ENCODE assay signal across 7 cellular contexts in the genomic region with DNA sequence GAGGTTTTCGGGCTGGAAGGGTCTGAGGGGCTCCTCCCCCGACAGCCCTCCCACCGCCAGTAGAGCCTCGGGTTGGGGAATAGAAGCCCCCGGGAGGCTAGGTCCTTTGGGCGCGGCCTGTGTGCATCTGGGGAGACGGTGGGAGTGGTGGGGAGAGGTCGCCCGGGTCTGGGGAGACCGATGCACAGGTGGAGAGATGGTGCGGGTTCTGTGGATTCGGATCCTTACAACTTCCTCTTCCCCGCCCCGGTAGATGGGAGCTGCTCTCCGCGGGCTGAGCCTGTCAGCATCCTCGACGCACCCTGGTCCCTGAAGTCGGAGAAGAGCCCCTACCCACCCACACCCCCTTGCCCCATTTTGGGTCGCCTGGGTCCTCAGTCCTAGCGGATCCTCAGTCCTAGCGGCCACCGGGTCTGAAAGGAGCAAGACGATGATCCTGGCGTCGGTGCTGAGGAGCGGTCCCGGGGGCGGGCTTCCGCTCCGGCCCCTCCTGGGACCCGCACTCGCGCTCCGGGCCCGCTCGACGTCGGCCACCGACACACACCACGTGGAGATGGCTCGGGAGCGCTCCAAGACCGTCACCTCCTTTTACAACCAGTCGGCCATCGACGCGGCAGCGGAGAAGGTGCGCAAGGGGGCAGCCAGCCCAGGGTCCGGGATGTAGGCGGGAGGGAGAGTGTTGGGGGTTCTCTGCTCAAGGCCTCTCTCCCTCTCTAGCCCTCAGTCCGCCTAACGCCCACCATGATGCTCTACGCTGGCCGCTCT. TPM values are rescaled to one million over a fixed set of nuclear protein-coding genes. Genes with fewer than 3 reads are reported as not detected.
DNase-seq lines count a peak whose midpoint lies in the region; ATAC-seq lines count a peak whose summit lies in the region.

No MANE protein-coding gene starts in this region.

- ATAC-seq in HG03342 (IDR thresholded peaks at IDR 0.05; ENCODE audit: unreplicated experiment) = no peak

- peak overlapping the region; percentile 85 for H3K4me3 ChIP-seq in HUES48 (ENCODE audit: low read depth, low read length)
- H3K4me3 ChIP-seq in iPS-18c (ENCODE audit: insufficient read depth, low read depth, low read length) = peak overlapping the region; percentile 93
- peak overlapping the region; percentile 77 to 86 for H3K4me3 ChIP-seq in stomach smooth muscle (ENCODE audit: low read length in 2 of 2)

- peaks cover 8% of the 10 kb centered on the region for H3K36me3 Mint-ChIP-seq in activated naive CD8-positive, alpha-beta T cell treated with anti-CD3 and anti-CD28 coated beads for 36 hours

- no peak overlapping the region for H3K27ac ChIP-seq in HUES48 (ENCODE audit: low read depth, low read length)
- peak overlapping the region; percentile 55 for H3K27ac ChIP-seq in stomach smooth muscle (ENCODE audit: low read length)

- no peaks in the 10 kb centered on the region for H3K9me3 Mint-ChIP-seq in activated naive CD8-positive, alpha-beta T cell treated with anti-CD3 and anti-CD28 coated beads for 36 hours

- no peaks in the 10 kb centered on the region for H3K27me3 Mint-ChIP-seq in activated naive CD8-positive, alpha-beta T cell treated with anti-CD3 and anti-CD28 coated beads for 36 hours

- H3K9me3 ChIP-seq in HUES48 (ENCODE audit: control insufficient read depth, insufficient read depth, low read length) (no peaks in the 10 kb centered on the region), iPS-18c (ENCODE audit: control insufficient read depth, insufficient read depth, low read length) (no peaks in the 10 kb centered on the region), stomach smooth muscle (ENCODE audit: control insufficient read depth in 2 of 2, low read length in 2 of 2) (no peaks in the 10 kb centered on the region)

- H3K36me3 ChIP-seq in HUES48 (ENCODE audit: control insufficient read depth, insufficient read depth, low read length) (peaks cover 35% of the 10 kb centered on the region), stomach smooth muscle (ENCODE audit: control insufficient read depth in 2 of 2, insufficient read depth in 2 of 2, low read length in 2 of 2) (peaks cover 18 to 26% of the 10 kb centered on the region in 2 donors)

- peak overlapping the region; percentile 42 for H3K27ac Mint-ChIP-seq in activated naive CD8-positive, alpha-beta T cell treated with anti-CD3 and anti-CD28 coated beads for 36 hours

- H3K27me3 ChIP-seq in HUES48 (ENCODE audit: control insufficient read depth, insufficient read depth, low read length) (no peaks in the 10 kb centered on the region), stomach smooth muscle (ENCODE audit: control insufficient read depth in 1 of 2, insufficient read depth in 2 of 2, low read length in 2 of 2) (no peaks in the 10 kb centered on the region)

- DNase-seq in activated naive CD8-positive, alpha-beta T cell treated with anti-CD3 and anti-CD28 coated beads for 36 hours = no peak
- no peak for DNase-seq in stimulated activated CD4-positive, alpha-beta T cell treated with anti-CD3 and anti-CD28 coated beads, Interleukin-4, amount 100 ng/mL, for 24 hours
- DNase-seq in HUDEP-2 (lab: John Stamatoyannopoulos, UW; ENCODE audit: unreplicated experiment in 76 of 76) = no peak

- H3K9ac ChIP-seq in HUES48 (ENCODE audit: low read depth, low read length) = peak overlapping the region; percentile 64; the same call in 1 of the 2 replicates
- H3K9ac ChIP-seq in stomach smooth muscle (ENCODE audit: low read length in 2 of 2) = peak overlapping the region; percentile 80 to 90

- H3K4me1 ChIP-seq in HUES48 (ENCODE audit: control insufficient read depth, insufficient read depth, low read length) = peaks cover 6% of the 10 kb centered on the region
- H3K4me1 ChIP-seq in stomach smooth muscle (ENCODE audit: control insufficient read depth, insufficient read depth, low read length) = peaks cover 24% of the 10 kb centered on the region

- H3K4me3 Mint-ChIP-seq in activated naive CD8-positive, alpha-beta T cell treated with anti-CD3 and anti-CD28 coated beads for 36 hours = peak overlapping the region; percentile 81

- H3K4me1 Mint-ChIP-seq in activated naive CD8-positive, alpha-beta T cell treated with anti-CD3 and anti-CD28 coated beads for 36 hours = peaks cover 21% of the 10 kb centered on the region

RNA-seq across cellular contexts. Expression of a gene that starts 0.8 kb away (rescaled TPM):
- 10 to 100 TPM; 45.5 to 49.3 TPM for total RNA-seq in activated naive CD8-positive, alpha-beta T cell treated with anti-CD3 and anti-CD28 coated beads for 36 hours

RNA-seq across cellular contexts. Expression of a gene that starts 8.5 kb away (rescaled TPM):
- total RNA-seq in activated naive CD8-positive, alpha-beta T cell treated with anti-CD3 and anti-CD28 coated beads for 36 hours = 10 to 100 TPM; 48.9 to 49.9 TPM

RNA-seq across cellular contexts. Expression of a gene that starts 14.4 kb away (rescaled TPM):
- total RNA-seq in activated naive CD8-positive, alpha-beta T cell treated with anti-CD3 and anti-CD28 coated beads for 36 hours = 10 to 100 TPM; 57.9 to 61.3 TPM

RNA-seq across cellular contexts. Expression of a gene that starts 20.2 kb away (rescaled TPM):
- total RNA-seq in activated naive CD8-positive, alpha-beta T cell treated with anti-CD3 and anti-CD28 coated beads for 36 hours = 1 to 10 TPM; 3.0 to 3.1 TPM

RNA-seq across cellular contexts. Expression of a gene that starts 26.6 kb away (rescaled TPM):
- not detected for total RNA-seq in activated naive CD8-positive, alpha-beta T cell treated with anti-CD3 and anti-CD28 coated beads for 36 hours
